In the genomic region with DNA sequence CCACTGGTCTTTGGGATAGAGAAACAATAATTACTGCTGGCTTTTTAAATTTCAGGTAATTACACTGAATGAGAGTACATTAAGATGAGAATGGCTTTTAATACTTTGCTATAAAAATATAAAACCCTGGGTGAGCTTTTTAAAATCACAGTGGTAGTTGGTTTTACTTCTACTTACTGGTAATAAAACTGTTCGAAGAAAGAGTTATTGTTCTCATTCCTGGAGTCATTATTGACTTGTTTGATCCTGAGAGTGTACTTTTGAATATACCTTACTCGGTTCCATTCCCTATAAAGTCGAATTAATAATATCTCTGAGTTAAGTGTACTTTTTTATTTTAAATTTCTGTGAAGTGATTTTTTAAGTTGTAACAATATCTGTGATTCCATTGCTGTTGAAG, we compare ENCODE assay signal across 19 cellular contexts. TPM values are rescaled to one million over a fixed set of nuclear protein-coding genes. Genes with fewer than 3 reads are reported as not detected.
A peak's percentile ranks its signal among the peaks of the same experiment; 100 is the strongest.
DNase-seq lines count a peak whose midpoint lies in the region; ATAC-seq, FAIRE-seq and TF ChIP-seq lines count a peak whose summit lies in the region.
"Had no signal": no experiment of that assay in that cellular context is flagged by ENCODE, and none has a peak within 500 bp of the region (broad histone marks: within the 10 kb centered on the region; RNA-seq: fewer than 3 reads in every experiment).

No MANE protein-coding gene starts in this region.

- peak; percentile 59 for FAIRE-seq in A204.1 (lab: Jason Lieb, UNC)
- FAIRE-seq: GM12891, GM18507, H54 had no signal

- H4K20me1 ChIP-seq in smooth muscle cell (ENCODE audit: low read depth), result no peaks in the 10 kb centered on the region

- H3F3A ChIP-seq in smooth muscle cell (ENCODE audit: low read depth), result no peaks in the 10 kb centered on the region

- POLR2A ChIA-PET in HEK293 (lab: Yijun Ruan, JAX), result no interaction called here

- H3K79me2 ChIP-seq in smooth muscle cell (ENCODE audit: low read depth), result no peaks in the 10 kb centered on the region

- H2AFZ ChIP-seq in smooth muscle cell (ENCODE audit: low read depth), result no peak overlapping the region

- DNase-seq in left colon, result no peak
- no peak for DNase-seq in smooth muscle cell (lab: John Stamatoyannopoulos, UW; ENCODE audit: unreplicated experiment)
- DNase-seq in NCI-H510A (lab: John Stamatoyannopoulos, UW), result no peak
- DNase-seq: 8988T; C1 segment of cervical spinal cord; Calu3; CD4-positive, alpha-beta memory T cell; COR-L47; DMS53; DMS79 treated with DMSO at 0.1 percent for 48 hours; GF-D8; GOT3 had no signal

- H3K27ac ChIP-seq in HEK293 (ENCODE audit: extremely low read depth, low read depth, low read length) (no peak overlapping the region), smooth muscle cell (ENCODE audit: low read depth) (no peak overlapping the region)

- H3K36me3 ChIP-seq in HEK293 (ENCODE audit: control insufficient read depth in 2 of 2, insufficient read depth in 1 of 2, low read length in 2 of 2) (peaks cover 68 to 88% of the 10 kb centered on the region in 2 experiments), smooth muscle cell (ENCODE audit: low read depth) (no peaks in the 10 kb centered on the region)

- H3K4me2 ChIP-seq in smooth muscle cell, result no peak overlapping the region

- CTCF ChIA-PET in HEK293 (lab: Yijun Ruan, JAX), result interaction anchor here (1.0 to 1.1 kb wide), 2 partner anchors 9 to 187 kb away, joined by 3 to 5 read pairs; no protein-coding TSS in a partner anchor

- TF ChIP-seq CTCF in HEK293 (tag by site-specific recombination; IDR thresholded peaks at IDR 0.05) (no peak), smooth muscle cell (IDR thresholded peaks at IDR 0.05; ENCODE audit: borderline replicate concordance, insufficient read depth, poor library complexity, severe bottlenecking) (no peak)

- ATAC-seq in left colon, result peak; percentile 54
- ATAC-seq in HG03045 (IDR thresholded peaks at IDR 0.05; ENCODE audit: unreplicated experiment), result no peak

- no peak overlapping the region for H3K9ac ChIP-seq in smooth muscle cell (ENCODE audit: low read depth)

- no peaks in the 10 kb centered on the region for H3K4me1 ChIP-seq in HEK293 (ENCODE audit: control insufficient read depth, insufficient read depth, low read length)
- H3K4me1 ChIP-seq in smooth muscle cell (ENCODE audit: low read depth), result no peaks in the 10 kb centered on the region

- H3K27me3 ChIP-seq in smooth muscle cell (ENCODE audit: low read depth), result no peaks in the 10 kb centered on the region

- WGBS in smooth muscle cell (ENCODE audit: low lambda C conversion rate), result 89% methylated on average over 3 of the region's 3 CpGs

- intact Hi-C loops in left colon (cut with DNase I, micrococcal nuclease), result no loop called here

- H3K4me3 ChIP-seq in HEK293 (ENCODE audit: low read depth, low read length) (no peak overlapping the region), smooth muscle cell (no peak overlapping the region)
- H3K4me3 ChIP-seq: HAP-1 had no signal

- H3K9me3 ChIP-seq in HEK293 (ENCODE audit: control insufficient read depth, insufficient read depth, low read depth, low read length), result no peaks in the 10 kb centered on the region
- H3K9me3 ChIP-seq in smooth muscle cell (replicated peaks; ENCODE audit: low read depth), result no peaks in the 10 kb centered on the region
- H3K9me3 ChIP-seq: HAP-1 had no signal

TF ChIP-seq in HEK293, 187 proteins besides CTCF, POLR2A, EP300 and RAD21:
- TF ChIP-seq, protein P1, sequence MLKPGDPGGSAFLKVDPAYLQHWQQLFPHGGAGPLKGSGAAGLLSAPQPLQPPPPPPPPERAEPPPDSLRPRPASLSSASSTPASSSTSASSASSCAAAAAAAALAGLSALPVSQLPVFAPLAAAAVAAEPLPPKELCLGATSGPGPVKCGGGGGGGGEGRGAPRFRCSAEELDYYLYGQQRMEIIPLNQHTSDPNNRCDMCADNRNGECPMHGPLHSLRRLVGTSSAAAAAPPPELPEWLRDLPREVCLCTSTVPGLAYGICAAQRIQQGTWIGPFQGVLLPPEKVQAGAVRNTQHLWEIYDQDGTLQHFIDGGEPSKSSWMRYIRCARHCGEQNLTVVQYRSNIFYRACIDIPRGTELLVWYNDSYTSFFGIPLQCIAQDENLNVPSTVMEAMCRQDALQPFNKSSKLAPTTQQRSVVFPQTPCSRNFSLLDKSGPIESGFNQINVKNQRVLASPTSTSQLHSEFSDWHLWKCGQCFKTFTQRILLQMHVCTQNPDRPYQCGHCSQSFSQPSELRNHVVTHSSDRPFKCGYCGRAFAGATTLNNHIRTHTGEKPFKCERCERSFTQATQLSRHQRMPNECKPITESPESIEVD (tag by site-specific recombination; IDR thresholded peaks at IDR 0.05), result peak; percentile 50
- no peak for TF ChIP-seq MEIS1 (CRISPR knock-in tag; IDR thresholded peaks at IDR 0.05; ENCODE audit: borderline replicate concordance)
- TF ChIP-seq FEZF1 (tag by site-specific recombination; IDR thresholded peaks at IDR 0.05), result peak; percentile 16; the same call in 1 of the 2 replicates
- TF ChIP-seq ZNF521 (tag by site-specific recombination; IDR thresholded peaks at IDR 0.05), result no peak
- no peak for TF ChIP-seq ZBTB6 (tag by site-specific recombination; IDR thresholded peaks at IDR 0.05)
- no peak for TF ChIP-seq ZNF654 (tag by site-specific recombination; IDR thresholded peaks at IDR 0.05; ENCODE audit: low read depth)
- no peak for TF ChIP-seq ZFP3 (tag by site-specific recombination; IDR thresholded peaks at IDR 0.05; ENCODE audit: low read depth)
- TF ChIP-seq ZNF596 (tag by site-specific recombination; IDR thresholded peaks at IDR 0.05), result no peak

RNA-seq across cellular contexts. Expression of gene MELK, which starts 21.5 kb away (rescaled TPM):
- total RNA-seq in left colon, result 1 to 10 TPM; 5.2 to 9.9 TPM
- total RNA-seq in smooth muscle cell, result 19.5 and 25.3 TPM in 2 replicates
- polyA plus RNA-seq in smooth muscle cell, result 15.3 and 20.1 TPM in 2 replicates
